Comparison of ENCODE assay signal across 8 cellular contexts in genomic region chr5:77030097-77031071, GRCh38. TPM values are rescaled to one million over a fixed set of nuclear protein-coding genes. Genes with fewer than 3 reads are reported as not detected.
DNase-seq lines count a peak whose midpoint lies in the region; ATAC-seq, FAIRE-seq and TF ChIP-seq lines count a peak whose summit lies in the region.

A gene with protein sequence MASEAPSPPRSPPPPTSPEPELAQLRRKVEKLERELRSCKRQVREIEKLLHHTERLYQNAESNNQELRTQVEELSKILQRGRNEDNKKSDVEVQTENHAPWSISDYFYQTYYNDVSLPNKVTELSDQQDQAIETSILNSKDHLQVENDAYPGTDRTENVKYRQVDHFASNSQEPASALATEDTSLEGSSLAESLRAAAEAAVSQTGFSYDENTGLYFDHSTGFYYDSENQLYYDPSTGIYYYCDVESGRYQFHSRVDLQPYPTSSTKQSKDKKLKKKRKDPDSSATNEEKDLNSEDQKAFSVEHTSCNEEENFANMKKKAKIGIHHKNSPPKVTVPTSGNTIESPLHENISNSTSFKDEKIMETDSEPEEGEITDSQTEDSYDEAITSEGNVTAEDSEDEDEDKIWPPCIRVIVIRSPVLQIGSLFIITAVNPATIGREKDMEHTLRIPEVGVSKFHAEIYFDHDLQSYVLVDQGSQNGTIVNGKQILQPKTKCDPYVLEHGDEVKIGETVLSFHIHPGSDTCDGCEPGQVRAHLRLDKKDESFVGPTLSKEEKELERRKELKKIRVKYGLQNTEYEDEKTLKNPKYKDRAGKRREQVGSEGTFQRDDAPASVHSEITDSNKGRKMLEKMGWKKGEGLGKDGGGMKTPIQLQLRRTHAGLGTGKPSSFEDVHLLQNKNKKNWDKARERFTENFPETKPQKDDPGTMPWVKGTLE (plus strand): TSS chr5:77030404. CDS start chr5:77030767, 363 bp downstream.

- TF ChIP-seq POLR2A in GM12892 (IDR thresholded peaks at IDR 0.05; ENCODE audit: low read depth, low read length), result peak; percentile 89
- TF ChIP-seq POLR2A in upper lobe of left lung (IDR thresholded peaks at IDR 0.05), result peak in 3 of 4 donors; percentile 26 to 82 (median 76)

- H3K36me3 ChIP-seq in heart right ventricle, result peaks cover 0 to 17% (median 5%) of the 10 kb centered on the region in 9 donors
- H3K36me3 ChIP-seq in upper lobe of left lung, result peaks cover 0 to 12% (median 0%) of the 10 kb centered on the region in 4 donors

- peak; percentile 98 for ATAC-seq in HG02852 (IDR thresholded peaks at IDR 0.05; ENCODE audit: unreplicated experiment)
- ATAC-seq in heart right ventricle, result peak; percentile 100
- ATAC-seq in upper lobe of left lung (ENCODE audit: low FRiP score in 2 of 2), result peak; percentile 98 to 100

- no peak for TF ChIP-seq CTCF in heart right ventricle (IDR thresholded peaks at IDR 0.05)
- TF ChIP-seq CTCF in upper lobe of left lung (IDR thresholded peaks at IDR 0.05), result peak in 1 of 6 experiments; percentile 6

- intact Hi-C loops in T-helper 1 cell treated with Interleukin-12 subunit alpha and Interleukin-12 subunit beta and Interleukin-4 antibody, amounts not matched to agents 30 ng/mL and 1 ng/mL, for 36 hours (cut with micrococcal nuclease), result loop anchor here (1.0 to 10.0 kb wide), 14 partner anchors 56 to 1976 kb away; partner anchors contain the start of genes AP3B1, ARSB, CERT1 and GCNT4
- intact Hi-C loops in heart right ventricle (cut with DNase I), result loop anchor here in 2 of 10 donors (5.0 kb wide), 2 partner anchors 57 to 163 kb away; partner anchors contain the start of gene ZBED3 (in 1 of the 2)
- intact Hi-C loops in posterior cingulate gyrus (cut with DNase I), result loop anchor here (5.0 kb wide), 1 partner anchor 57 kb away; the partner anchor contains the start of gene ZBED3

- peak within 1 kb of the TSS; percentile 50 to 99 (median 85) for H3K4me3 ChIP-seq in heart right ventricle
- H3K4me3 ChIP-seq in upper lobe of left lung, result peak within 1 kb of the TSS; percentile 80 to 98 (median 96)

- H3K27ac ChIP-seq in heart right ventricle (peak within 1 kb of the TSS; percentile 57 to 98 (median 92)), upper lobe of left lung (peak within 1 kb of the TSS; percentile 94 to 95 (median 94))

- H3K4me1 ChIP-seq in heart right ventricle, result peaks cover 0 to 31% (median 19%) of the 10 kb centered on the region in 9 donors
- peaks cover 9 to 18% (median 15%) of the 10 kb centered on the region in 4 donors for H3K4me1 ChIP-seq in upper lobe of left lung

- H3K9me3 ChIP-seq in heart right ventricle (peaks cover 0 to 16% (median 0%) of the 10 kb centered on the region in 11 donors), upper lobe of left lung (peaks cover 0 to 8% (median 3%) of the 10 kb centered on the region in 4 donors)

- H3K27me3 ChIP-seq in heart right ventricle, result no peaks in the 10 kb centered on the region
- no peaks in the 10 kb centered on the region for H3K27me3 ChIP-seq in upper lobe of left lung

- DNase-seq in GM12892 (ENCODE audit: insufficient read length) (peak; percentile 73), NCI-H146 (lab: John Stamatoyannopoulos, UW) (peak; percentile 97), amniotic stem cell (lab: John Stamatoyannopoulos, UW) (peak; percentile 86), heart right ventricle (peak; percentile 92 to 95), posterior cingulate gyrus (peak; percentile 88 to 99 (median 94)), upper lobe of left lung (peak; percentile 95 to 96)

- WGBS in heart right ventricle, 2 donors, result 0 to 1% methylated on average over 77 to 82 of the region's 82 CpGs
- WGBS in upper lobe of left lung, 2 donors, result 0% methylated on average over 39 to 49 of the region's 82 CpGs

- peak in 1 of 4 donors; percentile 77 for TF ChIP-seq EP300 in upper lobe of left lung (IDR thresholded peaks at IDR 0.05)

- peak; percentile 99 for FAIRE-seq in GM12892 (lab: Jason Lieb, UNC)

RNA-seq across cellular contexts. Expression of the gene that starts here (rescaled TPM):
- 13.7 TPM for polyA plus RNA-seq in GM12892 (2012; ENCODE audit: missing spikeins)
- total RNA-seq in T-helper 1 cell treated with Interleukin-12 subunit alpha and Interleukin-12 subunit beta and Interleukin-4 antibody, amounts not matched to agents 30 ng/mL and 1 ng/mL, for 36 hours, result 25.4 and 26.7 TPM in 2 replicates
- total RNA-seq in heart right ventricle (10 to 100 TPM; 12.6 to 20.6 (median 16.2) TPM), upper lobe of left lung (10 to 100 TPM; 20.4 to 51.3 (median 26.3) TPM)
- 1 to 10 TPM; 7.3 to 8.1 TPM for polyA plus RNA-seq in heart right ventricle

Comparison
In these comparisons a context has a peak if more than half of its experiments do, and no peak if none do; other contexts are left out.
1. Peak in every context shown above with its lines: DNase-seq, ATAC-seq, H3K4me3 ChIP-seq and H3K27ac ChIP-seq.